In genomic region chr11:66328307-66329144, GRCh38 we compare ENCODE assay signal across 8 cellular contexts. TPM values are rescaled to one million over a fixed set of nuclear protein-coding genes. Genes with fewer than 3 reads are reported as not detected.
DNase-seq lines count a peak whose midpoint lies in the region; ATAC-seq and TF ChIP-seq lines count a peak whose summit lies in the region.

No MANE protein-coding gene starts in this region.

- BruUV-seq in Caco-2 (replicated peaks; lab: Mats Ljungman, UMichigan), result no TSS peak

- H3K27ac Mint-ChIP-seq in Caco-2 (ENCODE audit: unreplicated experiment), result peak overlapping the region; percentile 15

- CTCF ChIA-PET in Caco-2 (lab: Charles Lee) (interaction anchor here (0.7 to 3.0 kb wide), 3 partner anchors 10 to 148 kb away, joined by 4 to 34 read pairs (median 5); no protein-coding TSS in a partner anchor), HEK293T (lab: Yijun Ruan, JAX) (interaction anchor here (0.6 to 2.2 kb wide), 6 partner anchors 16 to 509 kb away, joined by 3 to 11 read pairs (median 4); no protein-coding TSS in a partner anchor)

- H3K27ac ChIP-seq in caudate nucleus (ENCODE audit: low read depth, low read length), result no peak overlapping the region

- TF ChIP-seq CTCF in Caco-2 (IDR thresholded peaks at IDR 0.05; ENCODE audit: insufficient read depth in 1 of 2, low read depth in 1 of 2, low read length in 1 of 2, severe bottlenecking in 1 of 2, unreplicated experiment in 1 of 2) (peak; percentile 95 to 97), WI38 (IDR thresholded peaks at IDR 0.05; ENCODE audit: low read depth, low read length) (peak; percentile 81)

- H3K27me3 Mint-ChIP-seq in Caco-2 (ENCODE audit: insufficient read depth, unreplicated experiment), result no peaks in the 10 kb centered on the region

- H3K4me3 ChIP-seq in Caco-2 (ENCODE audit: low read depth, low read length) (no peak overlapping the region), WI38 (ENCODE audit: low read depth, low read length) (no peak overlapping the region)

- peak; percentile 83 to 89 for DNase-seq in Caco-2
- DNase-seq in HEK293T (ENCODE audit: extremely low spot score), result peak; percentile 86
- DNase-seq in NCI-H2171 treated with DMSO at 0.1 percent for 48 hours (lab: John Stamatoyannopoulos, UW), result peak; percentile 83
- peak in 57 of 61 donors; percentile 11 to 93 (median 53) for DNase-seq in caudate nucleus (lab: John Stamatoyannopoulos, UW)
- DNase-seq in kidney glomerular epithelial cell (lab: John Stamatoyannopoulos, UW), result peak; percentile 52
- DNase-seq in stimulated activated CD4-positive, alpha-beta T cell treated with anti-CD3 and anti-CD28 coated beads, Interleukin-1b, Interleukin-23, amount 100 ng/mL, for 4 hours (ENCODE audit: low read depth in 2 of 2), result peak; percentile 76 to 78

- no peaks in the 10 kb centered on the region for H3K9me3 Mint-ChIP-seq in Caco-2 (ENCODE audit: unreplicated experiment)

- H3K27me3 ChIP-seq in Caco-2 (replicated peaks; ENCODE audit: control insufficient read depth, insufficient read depth, low read length), result no peaks in the 10 kb centered on the region

- intact Hi-C loops in Caco-2 (cut with micrococcal nuclease; ENCODE audit: unreplicated experiment), result loop anchor here (1.0 to 2.0 kb wide), 3 partner anchors 8 to 40 kb away; partner anchors contain the start of genes RIN1 and YIF1A

- peaks cover 41% of the 10 kb centered on the region for H3K4me1 ChIP-seq in Caco-2

- peaks cover 8% of the 10 kb centered on the region for H3K36me3 Mint-ChIP-seq in Caco-2 (ENCODE audit: insufficient read depth, unreplicated experiment)

- POLR2A ChIA-PET in Caco-2 (lab: Charles Lee), result interaction anchor here (1.2 kb wide), 1 partner anchor 16 kb away, joined by 3 read pairs; no protein-coding TSS in a partner anchor
- POLR2A ChIA-PET in HEK293T (lab: Yijun Ruan, JAX), result no interaction called here

- H3K4me3 Mint-ChIP-seq in Caco-2 (ENCODE audit: unreplicated experiment), result peak overlapping the region; percentile 32

- H3K9me3 ChIP-seq in Caco-2, result no peaks in the 10 kb centered on the region

- H3K36me3 ChIP-seq in Caco-2 (ENCODE audit: control insufficient read depth, insufficient read depth, low read length), result no peaks in the 10 kb centered on the region

- ATAC-seq in HG02970 (IDR thresholded peaks at IDR 0.05; ENCODE audit: low FRiP score, unreplicated experiment), result no peak

- peaks cover 17% of the 10 kb centered on the region for H3K4me1 Mint-ChIP-seq in Caco-2 (ENCODE audit: low read depth, unreplicated experiment)

TF ChIP-seq in HEK293T, 16 proteins besides CTCF, POLR2A, EP300 and RAD21:
- TF ChIP-seq ELF4 (IDR thresholded peaks at IDR 0.05) (no peak), CTBP1 (IDR thresholded peaks at IDR 0.05; ENCODE audit: borderline replicate concordance) (no peak), L3MBTL2 (conservative IDR thresholded peaks at IDR 0.05) (peak; percentile 83)

RNA-seq across cellular contexts. Expression of gene RIN1, which starts 7.7 kb away (rescaled TPM):
- total RNA-seq in Caco-2 (2022), result 11.7 and 12.7 TPM in 2 replicates

RNA-seq across cellular contexts. Expression of gene CD248, which starts 11.7 kb away (rescaled TPM):
- 0.27 TPM in 1 of 2 replicates, not detected in the other for total RNA-seq in Caco-2 (2022)

RNA-seq across cellular contexts. Expression of gene BRMS1, which starts 16.4 kb away (rescaled TPM):
- total RNA-seq in Caco-2 (2022), result 58.1 and 58.2 TPM in 2 replicates

RNA-seq across cellular contexts. Expression of gene B4GAT1, which starts 18.9 kb away (rescaled TPM):
- total RNA-seq in Caco-2 (2022), result 23.0 and 23.8 TPM in 2 replicates

RNA-seq across cellular contexts. Expression of gene TMEM151A, which starts 36.8 kb away (rescaled TPM):
- total RNA-seq in Caco-2 (2022), result 0.68 and 0.88 TPM in 2 replicates
